Comparison of ENCODE assay signal across 9 cellular contexts in genomic region chr2:96344011-96344410, GRCh38. TPM values are rescaled to one million over a fixed set of nuclear protein-coding genes. Genes with fewer than 3 reads are reported as not detected.
DNase-seq lines count a peak whose midpoint lies in the region; ATAC-seq and TF ChIP-seq lines count a peak whose summit lies in the region.
"Had no signal": no experiment of that assay in that cellular context is flagged by ENCODE, and none has a peak within 500 bp of the region (broad histone marks: within the 10 kb centered on the region; RNA-seq: fewer than 3 reads in every experiment).

No MANE protein-coding gene starts in this region.

- H3K9ac ChIP-seq in GM23248: no peak overlapping the region

- peaks cover 33% of the 10 kb centered on the region for H3K79me2 ChIP-seq in GM23248 (ENCODE audit: insufficient read depth)

- DNase-seq in GM06990 (ENCODE audit: extremely low read depth, insufficient read length) (peak; percentile 55), Kasumi-1 (lab: John Stamatoyannopoulos, UW) (peak; percentile 69 to 71), NCI-H1930 (lab: John Stamatoyannopoulos, UW) (no peak), NOMO-1 treated with DMSO at 0.1 percent for 48 hours (lab: John Stamatoyannopoulos, UW; ENCODE audit: unreplicated experiment) (no peak), GM23248 (no peak), SK-N-DZ (ENCODE audit: low spot score) (no peak)
- DNase-seq in effector memory CD4-positive, alpha-beta T cell: peak; percentile 30 to 51 (median 31)
- DNase-seq: heart left ventricle had no signal

- peaks cover 11% of the 10 kb centered on the region for H3K36me3 ChIP-seq in GM06990 (ENCODE audit: control insufficient read depth, insufficient read depth, low read length)
- no peaks in the 10 kb centered on the region for H3K36me3 ChIP-seq in effector memory CD4-positive, alpha-beta T cell (ENCODE audit: control insufficient read depth, insufficient read depth, low read length)
- H3K36me3 ChIP-seq in GM23248 (ENCODE audit: low read depth): no peaks in the 10 kb centered on the region

- H3K27me3 ChIP-seq in GM06990 (replicated peaks; ENCODE audit: control insufficient read depth, insufficient read depth, low read length) (no peaks in the 10 kb centered on the region), GM23248 (replicated peaks; ENCODE audit: insufficient read depth) (no peaks in the 10 kb centered on the region)
- H3K27me3 ChIP-seq in effector memory CD4-positive, alpha-beta T cell (replicated peaks; ENCODE audit: control insufficient read depth, insufficient read depth, low read length, poor library complexity, severe bottlenecking): no peaks in the 10 kb centered on the region
- H3K27me3 ChIP-seq: heart left ventricle had no signal

- ATAC-seq in GM21447 (IDR thresholded peaks at IDR 0.05; ENCODE audit: unreplicated experiment): peak; percentile 81

- peak overlapping the region; percentile 67 for H3K27ac ChIP-seq in effector memory CD4-positive, alpha-beta T cell (ENCODE audit: insufficient read depth, low read length, poor library complexity, severe bottlenecking)
- H3K27ac ChIP-seq in GM23248: no peak overlapping the region

- H3K4me3 ChIP-seq in GM06990 (replicated peaks; ENCODE audit: low read depth, low read length): no peak overlapping the region; the same call in 1 of the 2 replicates
- H3K4me3 ChIP-seq in effector memory CD4-positive, alpha-beta T cell (ENCODE audit: insufficient read depth, low read depth, low read length, poor library complexity, severe bottlenecking): no peak overlapping the region
- H3K4me3 ChIP-seq in GM23248: no peak overlapping the region
- H3K4me3 ChIP-seq: heart left ventricle had no signal

- H3K9me3 ChIP-seq in effector memory CD4-positive, alpha-beta T cell (ENCODE audit: control insufficient read depth, low read length): no peaks in the 10 kb centered on the region
- H3K9me3 ChIP-seq in GM23248 (ENCODE audit: low read depth): no peaks in the 10 kb centered on the region
- H3K9me3 ChIP-seq: heart left ventricle had no signal

- no peaks in the 10 kb centered on the region for H3K9me2 ChIP-seq in GM23248 (ENCODE audit: insufficient read depth)

- no peak overlapping the region for H2AFZ ChIP-seq in GM23248

- no peaks in the 10 kb centered on the region for H4K20me1 ChIP-seq in GM23248 (ENCODE audit: insufficient read depth)

- no peak overlapping the region for H3K4me2 ChIP-seq in GM23248 (ENCODE audit: unreplicated experiment)

- no peaks in the 10 kb centered on the region for H3F3A ChIP-seq in GM23248 (ENCODE audit: insufficient read depth)

- TF ChIP-seq CTCF in GM06990 (IDR thresholded peaks at IDR 0.05; ENCODE audit: insufficient read depth, low read length, poor library complexity, severe bottlenecking): no peak

- in situ Hi-C loops in GM23248 (cut with MboI): no loop called here

- WGBS in GM23248 (ENCODE audit: low coverage in 1 of 2, low lambda C conversion rate in 2 of 2, missing lambda C conversion rate in 2 of 2), 2 experiments: 97% methylated on average over 5 of the region's 5 CpGs

- peaks cover 38% of the 10 kb centered on the region for H3K4me1 ChIP-seq in effector memory CD4-positive, alpha-beta T cell (ENCODE audit: control insufficient read depth, insufficient read depth, low read length, poor library complexity, severe bottlenecking)
- no peaks in the 10 kb centered on the region for H3K4me1 ChIP-seq in GM23248 (ENCODE audit: insufficient read depth)

RNA-seq across cellular contexts. Expression of gene NCAPH, which starts 8.4 kb away (rescaled TPM):
- total RNA-seq in GM23248 (2014; rRNA removed; shearing (Covaris generic)): 2.9 and 6.8 TPM in 2 replicates
- polyA plus RNA-seq in GM23248 (2016; fragmentation: Nextera tagmentation; extraction: Ambion mirVana): 8.0 and 8.6 TPM in 2 replicates
- 64.3 and 69.5 TPM in 2 replicates for polyA plus RNA-seq in SK-N-DZ (2014; cell fraction: cytosol; rRNA removed)
- 54.5 and 58.5 TPM in 2 replicates for polyA plus RNA-seq in SK-N-DZ (2014; cell fraction: nucleus; rRNA removed)

RNA-seq across cellular contexts. Expression of gene ITPRIPL1, which starts 18.9 kb away (rescaled TPM):
- 0.25 and 0.32 TPM in 2 replicates for total RNA-seq in GM23248 (2014; rRNA removed; shearing (Covaris generic))
- 0.06 and 0.19 TPM in 2 replicates for polyA plus RNA-seq in GM23248 (2016; fragmentation: Nextera tagmentation; extraction: Ambion mirVana)
- 34.4 and 44.3 TPM in 2 replicates for polyA plus RNA-seq in SK-N-DZ (2014; cell fraction: cytosol; rRNA removed)
- 23.5 and 26.4 TPM in 2 replicates for polyA plus RNA-seq in SK-N-DZ (2014; cell fraction: nucleus; rRNA removed)

RNA-seq across cellular contexts. Expression of gene SNRNP200, which starts 38.7 kb away (rescaled TPM):
- total RNA-seq in GM23248 (2014; rRNA removed; shearing (Covaris generic)): 30.6 and 34.2 TPM in 2 replicates
- 40.5 and 41.8 TPM in 2 replicates for polyA plus RNA-seq in GM23248 (2016; fragmentation: Nextera tagmentation; extraction: Ambion mirVana)
- polyA plus RNA-seq in SK-N-DZ (2014; cell fraction: cytosol; rRNA removed): 97.2 and 106 TPM in 2 replicates
- polyA plus RNA-seq in SK-N-DZ (2014; cell fraction: nucleus; rRNA removed): 172 and 277 TPM in 2 replicates

Comparison
In these comparisons a context has a peak if more than half of its experiments do, and no peak if none do; other contexts are left out.
1. DNase-seq: peak in GM06990 (single experiment), Kasumi-1 (2 of 2) and effector memory CD4-positive, alpha-beta T cell (3 of 3); none in NCI-H1930 (0 of 2), NOMO-1 treated with DMSO at 0.1 percent for 48 hours (single experiment), GM23248 (single experiment) and SK-N-DZ (single experiment).